Comparison of ENCODE assay signal across 1 cellular context in the genomic region with DNA sequence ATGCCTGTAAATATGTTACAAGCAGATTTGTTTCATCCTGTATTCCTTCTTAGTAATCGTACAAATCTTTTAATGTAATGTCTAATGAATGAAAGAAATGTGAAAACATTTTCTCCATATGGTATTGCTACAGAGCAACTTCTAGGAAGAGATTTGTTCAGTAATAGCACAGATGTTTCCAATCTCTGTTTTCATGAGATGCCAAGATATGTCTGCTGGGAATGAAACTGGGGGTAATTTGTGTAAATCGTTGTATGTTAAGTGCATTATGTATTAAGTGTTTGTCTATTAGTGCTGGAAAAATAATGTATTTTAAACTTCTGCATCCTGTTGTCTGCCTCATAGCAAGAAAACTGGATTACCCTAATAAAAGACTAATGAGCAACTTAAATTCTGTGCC.
TF ChIP-seq lines count a peak whose summit lies in the region.

No MANE protein-coding gene starts in this region.

TF ChIP-seq in IMR-90, 13 proteins besides CTCF, POLR2A, EP300 and RAD21 (continued from another document):
- TF ChIP-seq NFE2L2 (IDR thresholded peaks at IDR 0.05; ENCODE audit: low read depth, low read length) (no peak), CEBPB (IDR thresholded peaks at IDR 0.05; ENCODE audit: low read depth, low read length) (no peak)
